Comparison of ENCODE assay signal across 20 cellular contexts in the genomic region with DNA sequence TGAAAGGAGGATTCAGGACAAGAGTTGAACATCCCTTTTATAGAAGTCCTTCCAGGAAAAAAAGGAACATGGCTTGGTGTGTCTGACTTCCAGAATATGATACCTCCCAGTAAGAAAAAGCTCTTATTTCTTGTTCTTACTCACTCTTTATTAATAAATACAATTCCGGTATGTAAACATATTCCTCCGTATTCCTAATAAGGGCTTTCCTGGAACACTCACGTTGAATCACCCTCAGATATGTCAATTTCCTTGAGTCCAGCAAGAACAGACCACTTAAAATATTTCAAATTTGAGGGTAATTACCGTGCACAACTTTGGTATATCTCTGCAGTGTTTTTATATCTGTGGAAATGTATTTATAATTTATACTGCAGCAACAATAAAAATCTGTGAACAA.
"Had no signal": no experiment of that assay in that cellular context is flagged by ENCODE, and none has a peak within 500 bp of the region (broad histone marks: within the 10 kb centered on the region; RNA-seq: fewer than 3 reads in every experiment).

No MANE protein-coding gene starts in this region.

- H3K4me3 ChIP-seq: breast epithelium, skin epidermis, transverse colon, vagina had no signal

- H3K36me3 ChIP-seq: breast epithelium, transverse colon, vagina had no signal

- H3K27me3 ChIP-seq: breast epithelium, transverse colon, vagina had no signal

- H3K9me3 ChIP-seq: transverse colon, vagina had no signal

- ATAC-seq: activated CD8-positive, alpha-beta T cell treated with anti-CD3 and anti-CD28 coated beads for 36 hours; activated T-cell treated with anti-CD3 and anti-CD28 coated beads, Interleukin-2, amount 50 U/mL, for 72 hours; left ventricle myocardium superior; natural killer cell treated with Interleukin-12 subunit alpha and Interleukin-12 subunit beta and Interleukin-15 and Interleukin-18, amount 100 ng/mL, for 72 hours; stimulated activated naive B cell treated with anti-CD40 and anti-IgM and Interleukin-4, amounts not matched to agents 10 μg/mL and 1 μg/mL and 100 μg/mL, for 72 hours had no signal

- H3K27ac ChIP-seq: breast epithelium, skin epidermis, transverse colon, vagina had no signal

- DNase-seq: activated B cell treated with CpG ODN at 0.5 μM for 24 hours; activated CD4-positive, alpha-beta T cell treated with anti-CD3 and anti-CD28 coated beads for 48 hours; activated CD8-positive, alpha-beta memory T cell treated with anti-CD3 and anti-CD28 coated beads, Interleukin-2, amount 50 U/mL, for 4 hours; activated CD8-positive, alpha-beta T cell treated with anti-CD3 and anti-CD28 coated beads for 36 hours; activated gamma-delta T cell; activated naive CD8-positive, alpha-beta T cell treated with anti-CD3 and anti-CD28 coated beads for 36 hours; activated T-cell treated with anti-CD3 and anti-CD28 coated beads, Interleukin-2, amount 50 U/mL, for 72 hours; erythroblast; kidney glomerular epithelial cell; left ventricle myocardium superior; stimulated activated CD4-positive, alpha-beta T cell treated with anti-CD3 and anti-CD28 coated beads, Interleukin-15, amount 100 ng/mL, for 24 hours; stimulated activated CD4-positive, alpha-beta T cell treated with anti-CD3 and anti-CD28 coated beads, Interleukin-4, amount 100 ng/mL, for 1 hour; stimulated activated naive B cell treated with anti-CD40 and anti-IgM and Interleukin-4, amounts not matched to agents 10 μg/mL and 1 μg/mL and 100 μg/mL, for 72 hours; substantia nigra; T-helper 2 cell; transverse colon had no signal

- H3K4me1 ChIP-seq: breast epithelium, transverse colon, vagina had no signal
